12 cellular contexts compared by ENCODE assay signal in the genomic region with DNA sequence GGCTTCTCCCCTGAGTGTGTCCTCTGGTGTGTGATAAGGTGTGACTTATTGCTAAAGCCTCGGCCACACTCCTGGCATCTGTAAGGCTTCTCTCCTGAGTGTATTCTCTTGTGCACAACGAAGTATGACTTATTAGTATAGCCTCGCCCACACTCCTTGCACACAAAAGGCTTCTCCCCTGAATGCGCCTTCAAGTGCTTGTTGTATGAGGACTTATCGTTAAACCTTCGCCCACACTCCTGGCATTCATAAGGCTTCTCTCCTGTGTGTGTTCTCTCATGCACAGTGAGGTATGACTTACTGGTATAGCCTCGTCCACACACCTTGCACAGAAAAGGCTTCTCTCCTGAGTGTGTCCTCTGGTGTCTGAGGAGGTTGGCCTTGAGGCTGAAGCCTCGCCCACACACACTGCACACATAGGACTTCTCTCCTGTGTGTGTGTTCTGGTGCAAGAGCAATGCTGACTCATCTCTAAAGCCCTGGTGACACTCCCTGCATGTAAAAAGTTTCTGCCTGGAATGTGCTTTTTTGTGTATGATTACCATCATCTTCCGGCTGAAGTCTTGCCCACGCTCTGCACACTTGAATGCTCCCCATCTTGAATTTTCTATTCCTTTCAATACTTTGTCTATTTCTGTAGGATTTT. TPM values are rescaled to one million over a fixed set of nuclear protein-coding genes. Genes with fewer than 3 reads are reported as not detected.
A peak's percentile ranks its signal among the peaks of the same experiment; 100 is the strongest.
DNase-seq lines count a peak whose midpoint lies in the region; ATAC-seq, FAIRE-seq and TF ChIP-seq lines count a peak whose summit lies in the region.
"Had no signal": no experiment of that assay in that cellular context is flagged by ENCODE, and none has a peak within 500 bp of the region (broad histone marks: within the 10 kb centered on the region; RNA-seq: fewer than 3 reads in every experiment).

No MANE protein-coding gene starts in this region.

- peak overlapping the region; percentile 1 for H3K27ac Mint-ChIP-seq in astrocyte (ENCODE audit: unreplicated experiment)
- H3K27ac Mint-ChIP-seq: stimulated activated memory B cell treated with anti-CD40 and anti-IgM and Interleukin-4, amounts not matched to agents 10 μg/mL and 1 μg/mL and 100 μg/mL, for 72 hours had no signal

- H3K4me2 ChIP-seq in astrocyte (ENCODE audit: low read length) = peak overlapping the region; percentile 6
- no peak overlapping the region for H3K4me2 ChIP-seq in HepG2 (ENCODE audit: low read depth, low read length)
- H3K4me2 ChIP-seq in Karpas-422 (ENCODE audit: low read depth, low read length, poor library complexity, severe bottlenecking) = no peak overlapping the region

- H3K4me3 ChIP-seq in astrocyte (ENCODE audit: insufficient read depth, low read depth, low read length) (no peak overlapping the region), HepG2 (replicated peaks in 1 of 3; ENCODE audit: insufficient read depth in 1 of 3, low read depth in 2 of 3, low read length in 3 of 3) (no peak overlapping the region), Karpas-422 (ENCODE audit: low read length) (no peak overlapping the region)
- H3K4me3 ChIP-seq: spleen had no signal

- no peak for TF ChIP-seq EP300 in HepG2 (IDR thresholded peaks at IDR 0.05; ENCODE audit: low read depth in 2 of 2, low read length in 2 of 2)
- TF ChIP-seq EP300 in HepG2 (CRISPR knock-in tag; IDR thresholded peaks at IDR 0.05; ENCODE audit: borderline replicate concordance) = no peak

- H3K4me3 Mint-ChIP-seq in astrocyte (ENCODE audit: unreplicated experiment) = no peak overlapping the region
- H3K4me3 Mint-ChIP-seq: stimulated activated memory B cell treated with anti-CD40 and anti-IgM and Interleukin-4, amounts not matched to agents 10 μg/mL and 1 μg/mL and 100 μg/mL, for 72 hours had no signal

- H3K27me3 Mint-ChIP-seq in astrocyte (ENCODE audit: low read depth, unreplicated experiment) = no peaks in the 10 kb centered on the region
- H3K27me3 Mint-ChIP-seq: stimulated activated memory B cell treated with anti-CD40 and anti-IgM and Interleukin-4, amounts not matched to agents 10 μg/mL and 1 μg/mL and 100 μg/mL, for 72 hours had no signal

- FAIRE-seq in GM12892 (lab: Jason Lieb, UNC) (peak; percentile 40), astrocyte (lab: Jason Lieb, UNC) (peak; percentile 54), HepG2 (lab: Jason Lieb, UNC) (no peak)

- H3K36me3 ChIP-seq in astrocyte (ENCODE audit: insufficient read depth, low read length) (peaks cover 30% of the 10 kb centered on the region), HepG2 (replicated peaks in 1 of 2; ENCODE audit: control insufficient read depth in 1 of 2, insufficient read depth in 2 of 2, low read length in 2 of 2) (peaks cover 17 to 53% of the 10 kb centered on the region in 2 experiments), Karpas-422 (ENCODE audit: insufficient read depth, low read length) (peaks cover 49% of the 10 kb centered on the region)

- peaks cover 34% of the 10 kb centered on the region for H3K36me3 Mint-ChIP-seq in astrocyte (ENCODE audit: low read depth, unreplicated experiment)

- DNase-seq in GM12892 (ENCODE audit: insufficient read length) = no peak
- peak; percentile 73 for DNase-seq in astrocyte (ENCODE audit: low read depth)
- peak; percentile 52 for DNase-seq in HepG2 (ENCODE audit: low spot score)
- no peak for DNase-seq in NK-92 (lab: John Stamatoyannopoulos, UW; ENCODE audit: unreplicated experiment)
- DNase-seq in Right ventricle myocardium inferior (ENCODE audit: missing footprints) = no peak
- no peak for DNase-seq in Karpas-422
- DNase-seq: NCI-H1417 treated with DMSO at 0.1 percent for 48 hours, spleen, WERI-Rb-1 had no signal

- H3K9me2 ChIP-seq in Karpas-422 (replicated peaks; ENCODE audit: insufficient read depth, low read length) = no peaks in the 10 kb centered on the region

- H3K27ac ChIP-seq in astrocyte (ENCODE audit: low read depth, low read length) (no peak overlapping the region), HepG2 (ENCODE audit: extremely low read length, insufficient read depth, low read length) (no peak overlapping the region), Karpas-422 (ENCODE audit: low read length) (no peak overlapping the region)
- H3K27ac ChIP-seq: spleen, WERI-Rb-1 had no signal

- no peaks in the 10 kb centered on the region for H3K9me3 Mint-ChIP-seq in astrocyte (ENCODE audit: unreplicated experiment)

- TF ChIP-seq CTCF in astrocyte (IDR thresholded peaks at IDR 0.05; ENCODE audit: insufficient read depth, low read depth, low read length) (no peak), HepG2 (CRISPR knock-in tag; IDR thresholded peaks at IDR 0.05) (no peak)

- H2AFZ ChIP-seq in astrocyte (ENCODE audit: low read depth, low read length) (no peak overlapping the region), HepG2 (ENCODE audit: low read length) (no peak overlapping the region), Karpas-422 (ENCODE audit: low read length) (no peak overlapping the region)

- peaks cover 12% of the 10 kb centered on the region for H3K4me1 Mint-ChIP-seq in astrocyte (ENCODE audit: low read depth, unreplicated experiment)

- no peak for TF ChIP-seq POLR2A in GM12892 (IDR thresholded peaks at IDR 0.05; ENCODE audit: low read depth, low read length)
- no peak for TF ChIP-seq POLR2A in HepG2 (IDR thresholded peaks at IDR 0.05; ENCODE audit: insufficient read depth in 1 of 2, low read depth in 2 of 2, low read length in 2 of 2)

- H3K79me2 ChIP-seq in astrocyte (ENCODE audit: insufficient read depth, low read length) = no peaks in the 10 kb centered on the region
- H3K79me2 ChIP-seq in HepG2 (ENCODE audit: insufficient read depth, low read length) = no peaks in the 10 kb centered on the region
- peaks cover 30% of the 10 kb centered on the region for H3K79me2 ChIP-seq in Karpas-422 (ENCODE audit: low read length)

- POLR2A ChIA-PET in HepG2 (lab: Yijun Ruan, JAX) = no interaction called here

- ATAC-seq in HG02885 (IDR thresholded peaks at IDR 0.05; ENCODE audit: poor library complexity, unreplicated experiment) = peak; percentile 85
- ATAC-seq in HepG2 = peak; percentile 64
- no peak for ATAC-seq in HG03460 (IDR thresholded peaks at IDR 0.05; ENCODE audit: unreplicated experiment)
- no peak for ATAC-seq in Right ventricle myocardium inferior
- ATAC-seq: stimulated activated memory B cell treated with anti-CD40 and anti-IgM and Interleukin-4, amounts not matched to agents 10 μg/mL and 1 μg/mL and 100 μg/mL, for 72 hours had no signal

- in situ Hi-C loops in HepG2 (cut with HindIII; ENCODE audit: extremely low pct_ligation_motif_present, low pct_unique_long_range_greater_than_20kb) = no loop called here

- BruUV-seq in HepG2 (replicated peaks; lab: Mats Ljungman, UMichigan) = no TSS peak

- peaks cover 9% of the 10 kb centered on the region for H4K20me1 ChIP-seq in astrocyte (ENCODE audit: insufficient read depth, low read length)
- H4K20me1 ChIP-seq in HepG2 (ENCODE audit: insufficient read depth, low read length) = no peaks in the 10 kb centered on the region
- H4K20me1 ChIP-seq in Karpas-422 (ENCODE audit: insufficient read depth, low read depth, low read length) = no peaks in the 10 kb centered on the region

- no peaks in the 10 kb centered on the region for H3K27me3 ChIP-seq in astrocyte (ENCODE audit: insufficient read depth, low read length)
- H3K27me3 ChIP-seq in HepG2 (ENCODE audit: control insufficient read depth in 1 of 2, insufficient read depth in 2 of 2, low read length in 2 of 2) = no peaks in the 10 kb centered on the region
- no peaks in the 10 kb centered on the region for H3K27me3 ChIP-seq in Karpas-422 (ENCODE audit: low read length)
- H3K27me3 ChIP-seq: spleen had no signal

- no peaks in the 10 kb centered on the region for H3K9me3 ChIP-seq in astrocyte (ENCODE audit: insufficient read depth, low read depth, low read length)
- H3K9me3 ChIP-seq in HepG2 (ENCODE audit: low read length) = no peaks in the 10 kb centered on the region
- H3K9me3 ChIP-seq in Karpas-422 (ENCODE audit: low read length) = no peaks in the 10 kb centered on the region
- H3K9me3 ChIP-seq: spleen had no signal

- CTCF ChIA-PET in HepG2 (lab: Yijun Ruan, JAX; ENCODE audit: low intra/inter-chr PET ratio, low total read pairs) = no interaction called here

- intact Hi-C loops in HepG2 (cut with micrococcal nuclease; ENCODE audit: unreplicated experiment) = loop anchor here (10.0 kb wide), 1 partner anchor 151 kb away; no protein-coding TSS in a partner anchor
- intact Hi-C loops in Right ventricle myocardium inferior (cut with DNase I) = no loop called here

- 97% methylated on average over 10 of the region's 10 CpGs for WGBS in HepG2 (ENCODE audit: low lambda C conversion rate)

- H3K9ac ChIP-seq in astrocyte (ENCODE audit: low read length) = no peak overlapping the region
- H3K9ac ChIP-seq in HepG2 (ENCODE audit: insufficient read depth, low read depth, low read length) = no peak overlapping the region
- H3K9ac ChIP-seq in Karpas-422 (ENCODE audit: low read length) = no peak overlapping the region

- H3K4me1 ChIP-seq in astrocyte (ENCODE audit: insufficient read depth, low read length) (peaks cover 8% of the 10 kb centered on the region), HepG2 (ENCODE audit: insufficient read depth, low read length) (peaks cover 4% of the 10 kb centered on the region), Karpas-422 (ENCODE audit: low read length) (peaks cover 5% of the 10 kb centered on the region; the same call in 1 of the 2 replicates)
- H3K4me1 ChIP-seq: spleen had no signal

- TF ChIP-seq RAD21 in HepG2 (CRISPR knock-in tag; IDR thresholded peaks at IDR 0.05) = no peak

RNA-seq across cellular contexts. Expression of gene ZNF337, which starts 20.4 kb away (rescaled TPM):
- 17.7 TPM for polyA plus RNA-seq in GM12892 (2012; ENCODE audit: missing spikeins)
- total RNA-seq in astrocyte (13.8 and 15.6 TPM in 2 replicates), HepG2 (2016; rRNA removed; fragmentation: Illumina TruSeq; extraction: Trizol) (19.0 and 19.6 TPM in 2 replicates), Right ventricle myocardium inferior (7.0 TPM)
- total RNA-seq in HepG2 (2016; cell fraction: cytosol; rRNA removed; fragmentation: Illumina TruSeq; extraction: Trizol; ENCODE audit: low read depth) = 2.2 and 3.0 TPM in 2 replicates
- total RNA-seq in HepG2 (2016; cell fraction: insoluble cytoplasmic fraction; rRNA removed; fragmentation: Illumina TruSeq; extraction: Trizol) = 18.2 and 18.3 TPM in 2 replicates
- total RNA-seq in HepG2 (2016; cell fraction: membrane; rRNA removed; fragmentation: Illumina TruSeq; extraction: Trizol) = 7.8 and 8.0 TPM in 2 replicates
- 24.6 and 29.8 TPM in 2 replicates for total RNA-seq in HepG2 (2016; cell fraction: nucleus; rRNA removed; fragmentation: Illumina TruSeq; extraction: Trizol)
- 17.0 and 22.8 TPM in 2 replicates for polyA plus RNA-seq in HepG2 (2011; rRNA removed)
- 5.9 and 8.4 TPM in 2 replicates for polyA plus RNA-seq in HepG2 (2011; cell fraction: cytosol; rRNA removed)
- 55.7 and 72.7 TPM in 2 replicates for polyA plus RNA-seq in HepG2 (2011; cell fraction: nucleus; rRNA removed)
- polyA plus RNA-seq in HepG2 (2012) = 15.5 and 18.3 TPM in 2 replicates
- polyA plus RNA-seq in HepG2 (2016; cell fraction: cytosol; fragmentation: Illumina TruSeq; extraction: Trizol; ENCODE audit: low read depth) = 0.73 and 0.76 TPM in 2 replicates
- 11.0 and 11.6 TPM in 2 replicates for polyA plus RNA-seq in HepG2 (2016; cell fraction: insoluble cytoplasmic fraction; fragmentation: Illumina TruSeq; extraction: Trizol; ENCODE audit: low read depth)
- polyA plus RNA-seq in HepG2 (2016; cell fraction: membrane; fragmentation: Illumina TruSeq; extraction: Trizol; ENCODE audit: low read depth) = 2.0 and 2.3 TPM in 2 replicates
- polyA plus RNA-seq in HepG2 (2016; cell fraction: nucleus; fragmentation: Illumina TruSeq; extraction: Trizol; ENCODE audit: insufficient read depth, low read depth) = 53.5 and 55.7 TPM in 2 replicates
- 9.7 and 16.6 TPM in 2 replicates for polyA minus RNA-seq in HepG2 (2011; rRNA and poly(A)+ RNA removed; ENCODE audit: low replicate concordance)
- polyA minus RNA-seq in HepG2 (2011; cell fraction: cytosol; rRNA and poly(A)+ RNA removed) = 8.7 and 9.0 TPM in 2 replicates
- polyA minus RNA-seq in HepG2 (2011; cell fraction: nucleus; rRNA and poly(A)+ RNA removed) = 34.9 and 55.6 TPM in 2 replicates
- 13.2 and 17.7 TPM in 2 replicates for total RNA-seq in Karpas-422 (2014; rRNA removed; shearing (Covaris generic); ENCODE audit: low replicate concordance)

RNA-seq across cellular contexts. Expression of gene NANP, which starts 52.5 kb away (rescaled TPM):
- polyA plus RNA-seq in GM12892 (2012; ENCODE audit: missing spikeins) = 4.1 TPM
- total RNA-seq in astrocyte (5.0 and 5.7 TPM in 2 replicates), HepG2 (2016; rRNA removed; fragmentation: Illumina TruSeq; extraction: Trizol) (21.5 and 31.0 TPM in 2 replicates), Right ventricle myocardium inferior (3.8 TPM)
- total RNA-seq in HepG2 (2016; cell fraction: cytosol; rRNA removed; fragmentation: Illumina TruSeq; extraction: Trizol; ENCODE audit: low read depth) = 3.5 and 3.6 TPM in 2 replicates
- 22.0 and 31.9 TPM in 2 replicates for total RNA-seq in HepG2 (2016; cell fraction: insoluble cytoplasmic fraction; rRNA removed; fragmentation: Illumina TruSeq; extraction: Trizol)
- 15.3 and 16.9 TPM in 2 replicates for total RNA-seq in HepG2 (2016; cell fraction: membrane; rRNA removed; fragmentation: Illumina TruSeq; extraction: Trizol)
- 15.0 and 17.4 TPM in 2 replicates for total RNA-seq in HepG2 (2016; cell fraction: nucleus; rRNA removed; fragmentation: Illumina TruSeq; extraction: Trizol)
- 8.6 and 8.9 TPM in 2 replicates for polyA plus RNA-seq in HepG2 (2011; rRNA removed)
- 6.1 and 8.7 TPM in 2 replicates for polyA plus RNA-seq in HepG2 (2011; cell fraction: cytosol; rRNA removed)
- 3.6 and 5.3 TPM in 2 replicates for polyA plus RNA-seq in HepG2 (2011; cell fraction: nucleus; rRNA removed)
- 9.3 and 12.7 TPM in 2 replicates for polyA plus RNA-seq in HepG2 (2012)
- polyA plus RNA-seq in HepG2 (2016; cell fraction: cytosol; fragmentation: Illumina TruSeq; extraction: Trizol; ENCODE audit: low read depth) = 1.2 and 1.4 TPM in 2 replicates
- 27.2 and 29.9 TPM in 2 replicates for polyA plus RNA-seq in HepG2 (2016; cell fraction: insoluble cytoplasmic fraction; fragmentation: Illumina TruSeq; extraction: Trizol; ENCODE audit: low read depth)
- 5.8 and 6.1 TPM in 2 replicates for polyA plus RNA-seq in HepG2 (2016; cell fraction: membrane; fragmentation: Illumina TruSeq; extraction: Trizol; ENCODE audit: low read depth)
- 15.0 and 15.3 TPM in 2 replicates for polyA plus RNA-seq in HepG2 (2016; cell fraction: nucleus; fragmentation: Illumina TruSeq; extraction: Trizol; ENCODE audit: insufficient read depth, low read depth)
- 2.8 and 8.0 TPM in 2 replicates for polyA minus RNA-seq in HepG2 (2011; rRNA and poly(A)+ RNA removed; ENCODE audit: low replicate concordance)
- polyA minus RNA-seq in HepG2 (2011; cell fraction: cytosol; rRNA and poly(A)+ RNA removed) = 8.9 and 9.8 TPM in 2 replicates
- 22.1 and 25.1 TPM in 2 replicates for polyA minus RNA-seq in HepG2 (2011; cell fraction: nucleus; rRNA and poly(A)+ RNA removed)
- 3.5 and 5.1 TPM in 2 replicates for total RNA-seq in Karpas-422 (2014; rRNA removed; shearing (Covaris generic); ENCODE audit: low replicate concordance)

Comparison
In these comparisons a context has a peak if more than half of its experiments do, and no peak if none do; other contexts are left out.
1. DNase-seq: peak in astrocyte (single experiment) and HepG2 (single experiment); none in GM12892 (single experiment), NK-92 (single experiment), Right ventricle myocardium inferior (single experiment) and Karpas-422 (single experiment).
2. ATAC-seq: peak in HG02885 (single experiment) and HepG2 (single experiment); none in HG03460 (single experiment) and Right ventricle myocardium inferior (single experiment).